ENCODE assay signal across 1 cellular context in genomic region chr14:96246535-96246839, GRCh38.
TF ChIP-seq lines count a peak whose summit lies in the region.

No MANE protein-coding gene starts in this region.

TF ChIP-seq in K562, 482 proteins besides CTCF, POLR2A, EP300 and RAD21:
- no peak for TF ChIP-seq ZMIZ1 (IDR thresholded peaks at IDR 0.05; ENCODE audit: low read depth in 2 of 2, low read length in 2 of 2)
- TF ChIP-seq JUN (IDR thresholded peaks at IDR 0.05; ENCODE audit: borderline replicate concordance, low read depth, low read length): 0 out of 2 replicates have a peak, but pooled peaks have one; percentile 6
- TF ChIP-seq JUN (CRISPR knock-in tag; IDR thresholded peaks at IDR 0.05; ENCODE audit: borderline replicate concordance): no peak
- TF ChIP-seq PTTG1 (tag; IDR thresholded peaks at IDR 0.05; ENCODE audit: low read depth): no peak
- TF ChIP-seq CEBPB (tag; IDR thresholded peaks at IDR 0.05): peak; percentile 46; the same call in 1 of the 2 replicates
- TF ChIP-seq, protein P1, sequence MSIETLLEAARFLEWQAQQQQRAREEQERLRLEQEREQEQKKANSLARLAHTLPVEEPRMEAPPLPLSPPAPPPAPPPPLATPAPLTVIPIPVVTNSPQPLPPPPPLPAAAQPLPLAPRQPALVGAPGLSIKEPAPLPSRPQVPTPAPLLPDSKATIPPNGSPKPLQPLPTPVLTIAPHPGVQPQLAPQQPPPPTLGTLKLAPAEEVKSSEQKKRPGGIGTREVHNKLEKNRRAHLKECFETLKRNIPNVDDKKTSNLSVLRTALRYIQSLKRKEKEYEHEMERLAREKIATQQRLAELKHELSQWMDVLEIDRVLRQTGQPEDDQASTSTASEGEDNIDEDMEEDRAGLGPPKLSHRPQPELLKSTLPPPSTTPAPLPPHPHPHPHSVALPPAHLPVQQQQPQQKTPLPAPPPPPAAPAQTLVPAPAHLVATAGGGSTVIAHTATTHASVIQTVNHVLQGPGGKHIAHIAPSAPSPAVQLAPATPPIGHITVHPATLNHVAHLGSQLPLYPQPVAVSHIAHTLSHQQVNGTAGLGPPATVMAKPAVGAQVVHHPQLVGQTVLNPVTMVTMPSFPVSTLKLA (conservative IDR thresholded peaks at IDR 0.05): 0 out of 4 replicates have a peak, but pooled peaks of 1 of the 2 experiments have one; percentile 20
- TF ChIP-seq, protein P2, sequence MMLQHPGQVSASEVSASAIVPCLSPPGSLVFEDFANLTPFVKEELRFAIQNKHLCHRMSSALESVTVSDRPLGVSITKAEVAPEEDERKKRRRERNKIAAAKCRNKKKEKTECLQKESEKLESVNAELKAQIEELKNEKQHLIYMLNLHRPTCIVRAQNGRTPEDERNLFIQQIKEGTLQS (IDR thresholded peaks at IDR 0.05): peak; percentile 19; the same call in 1 of the 2 replicates
- TF ChIP-seq, protein P2 (CRISPR knock-in tag; conservative IDR thresholded peaks at IDR 0.05): no peak
- TF ChIP-seq FOSL1 (tag; conservative IDR thresholded peaks at IDR 0.05): 0 out of 2 replicates have a peak, but pooled peaks have one; percentile 37
- 0 out of 2 replicates have a peak, but pooled peaks have one; percentile 25 for TF ChIP-seq JUND (IDR thresholded peaks at IDR 0.05; ENCODE audit: borderline replicate concordance, low read depth, low read length)
- peak; percentile 51; the same call in 1 of the 3 replicates for TF ChIP-seq JUND (tag; IDR thresholded peaks at IDR 0.05; ENCODE audit: borderline replicate concordance, low read depth, low read length)
